25 cellular contexts compared by ENCODE assay signal in the genomic region with DNA sequence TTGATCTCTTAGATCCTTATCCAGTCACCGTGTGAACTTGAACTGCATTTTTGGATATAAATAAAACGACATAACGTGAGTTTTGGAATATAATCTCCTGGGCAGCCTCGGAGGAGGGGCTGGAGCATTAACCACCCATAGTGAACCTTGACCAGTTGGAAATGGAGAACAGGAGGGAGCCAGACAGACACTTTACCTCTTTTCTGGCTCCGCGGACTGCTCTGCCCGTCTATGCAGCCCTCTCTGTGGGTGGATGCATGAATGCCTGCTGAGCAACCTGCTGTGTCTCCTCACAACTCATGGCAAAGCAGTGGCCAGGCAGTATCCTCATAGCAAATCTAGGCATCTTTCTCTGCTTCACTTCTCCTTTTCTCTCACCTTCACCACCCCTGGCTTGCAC. TPM values are rescaled to one million over a fixed set of nuclear protein-coding genes. Genes with fewer than 3 reads are reported as not detected.
DNase-seq lines count a peak whose midpoint lies in the region; ATAC-seq, FAIRE-seq and TF ChIP-seq lines count a peak whose summit lies in the region.
"Had no signal": no experiment of that assay in that cellular context is flagged by ENCODE, and none has a peak within 500 bp of the region (broad histone marks: within the 10 kb centered on the region; RNA-seq: fewer than 3 reads in every experiment).

No MANE protein-coding gene starts in this region.

- H4K20me1 ChIP-seq in H1 (replicated peaks in 1 of 2; ENCODE audit: control insufficient read depth in 1 of 2, insufficient read depth in 2 of 2, low read length in 2 of 2) = no peaks in the 10 kb centered on the region
- H4K20me1 ChIP-seq: BLaER1 treated with 17β-estradiol and CSF1 and Interleukin-3, amounts not matched to agents 10 nM and 100 nM had no signal

- H3K9me3 ChIP-seq in HEK293 (ENCODE audit: control insufficient read depth, insufficient read depth, low read depth, low read length) (no peaks in the 10 kb centered on the region), H1 (ENCODE audit: insufficient read depth in 2 of 2, low read depth in 1 of 2, low read length in 1 of 2) (no peaks in the 10 kb centered on the region), liver (ENCODE audit: control insufficient read depth in 4 of 4, low read length in 3 of 4) (peaks cover 0 to 4% (median 0%) of the 10 kb centered on the region in 4 donors), neuronal stem cell (replicated peaks in 1 of 2; ENCODE audit: control insufficient read depth in 2 of 2, insufficient read depth in 1 of 2, low read depth in 1 of 2, low read length in 2 of 2) (no peaks in the 10 kb centered on the region)
- H3K9me3 ChIP-seq: A549, BE2C, HAP-1 had no signal

- H4K8ac ChIP-seq in H1 (ENCODE audit: extremely low read depth, insufficient read depth, low read length) (no peak overlapping the region), neuronal stem cell (ENCODE audit: low read depth, low read length) (peak overlapping the region; percentile 25)

- no peak overlapping the region for H3K9ac ChIP-seq in H1 (replicated peaks in 1 of 4; ENCODE audit: extremely low read depth in 1 of 4, low read depth in 3 of 4, low read length in 3 of 4)
- no peak overlapping the region for H3K9ac ChIP-seq in liver (ENCODE audit: low read depth in 1 of 2, low read length in 2 of 2)
- H3K9ac ChIP-seq in neuronal stem cell (ENCODE audit: low read depth, low read length, poor library complexity) = no peak overlapping the region
- H3K9ac ChIP-seq: BLaER1 treated with 17β-estradiol and CSF1 and Interleukin-3, amounts not matched to agents 10 nM and 100 nM had no signal

- no peak for TF ChIP-seq EP300 in H1 (IDR thresholded peaks at IDR 0.05; ENCODE audit: borderline replicate concordance in 1 of 2, low read depth in 2 of 2, low read length in 2 of 2)

- H3K27me3 ChIP-seq in H1 (replicated peaks in 1 of 4; ENCODE audit: control insufficient read depth in 3 of 4, extremely low read depth in 1 of 4, insufficient read depth in 3 of 4, low read length in 3 of 4) = no peaks in the 10 kb centered on the region; a peak in 1 of 7 replicates
- H3K27me3 ChIP-seq in liver (ENCODE audit: control insufficient read depth in 4 of 4, insufficient read depth in 4 of 4, low read length in 3 of 4) = no peaks in the 10 kb centered on the region
- H3K27me3 ChIP-seq in neuronal stem cell (ENCODE audit: control insufficient read depth in 3 of 3, insufficient read depth in 3 of 3, low read depth in 1 of 3, low read length in 3 of 3) = no peaks in the 10 kb centered on the region
- H3K27me3 ChIP-seq: BE2C; BLaER1 treated with 17β-estradiol and CSF1 and Interleukin-3, amounts not matched to agents 10 nM and 100 nM had no signal

- H3K79me2 ChIP-seq in H1 (ENCODE audit: control insufficient read depth in 1 of 2, insufficient read depth in 2 of 2, low read length in 2 of 2) = no peaks in the 10 kb centered on the region

- H3K27ac ChIP-seq in HEK293 (ENCODE audit: extremely low read depth, low read depth, low read length) (no peak overlapping the region), H1 (ENCODE audit: low read depth, low read length) (no peak overlapping the region), liver (ENCODE audit: low read depth in 1 of 2, low read length in 2 of 2) (no peak overlapping the region), neuronal stem cell (replicated peaks; ENCODE audit: low read length) (no peak overlapping the region)
- H3K27ac ChIP-seq: A549; BLaER1 treated with 17β-estradiol and CSF1 and Interleukin-3, amounts not matched to agents 10 nM and 100 nM had no signal

- TF ChIP-seq POLR2A in H1 (IDR thresholded peaks at IDR 0.05; ENCODE audit: control extremely low read depth in 1 of 2, low read depth in 2 of 2, low read length in 2 of 2) = no peak

- no peak for FAIRE-seq in H1 (lab: Jason Lieb, UNC)
- FAIRE-seq: A549, D721Med, GM12878, GM19239, H54 had no signal

- H2AFZ ChIP-seq in H1 (ENCODE audit: low read length) (0 out of 2 replicates have a peak overlapping the region, but pooled peaks have one; percentile 37), neuronal stem cell (ENCODE audit: low read length) (peak overlapping the region; percentile 23)
- H2AFZ ChIP-seq: GM23338 had no signal

- H2BK15ac ChIP-seq in H1 (ENCODE audit: low read length) (no peak overlapping the region), neuronal stem cell (ENCODE audit: low read length) (no peak overlapping the region)

- no peaks in the 10 kb centered on the region for H3K36me3 ChIP-seq in HEK293 (ENCODE audit: control insufficient read depth in 2 of 2, insufficient read depth in 1 of 2, low read length in 2 of 2)
- no peaks in the 10 kb centered on the region for H3K36me3 ChIP-seq in H1 (ENCODE audit: control insufficient read depth in 2 of 4, insufficient read depth in 4 of 4, low read length in 3 of 4)
- no peaks in the 10 kb centered on the region for H3K36me3 ChIP-seq in liver (ENCODE audit: control insufficient read depth in 4 of 4, insufficient read depth in 3 of 4, low read depth in 1 of 4, low read length in 3 of 4)
- no peaks in the 10 kb centered on the region for H3K36me3 ChIP-seq in neuronal stem cell (replicated peaks in 1 of 2; ENCODE audit: control insufficient read depth in 2 of 2, insufficient read depth in 2 of 2, low read length in 2 of 2)
- H3K36me3 ChIP-seq: BE2C; BLaER1 treated with 17β-estradiol and CSF1 and Interleukin-3, amounts not matched to agents 10 nM and 100 nM; HAP-1 had no signal

- TF ChIP-seq CTCF in HEK293 (tag by site-specific recombination; IDR thresholded peaks at IDR 0.05) (no peak), H1 (IDR thresholded peaks at IDR 0.05; ENCODE audit: control extremely low read depth in 1 of 3, insufficient read depth in 1 of 3, low read depth in 1 of 3, low read length in 3 of 3) (no peak), liver (IDR thresholded peaks at IDR 0.05; ENCODE audit: low read depth, low read length, missing input control) (no peak)

- H3K23ac ChIP-seq in H1 (ENCODE audit: insufficient read length) = no peak overlapping the region
- H3K23ac ChIP-seq in neuronal stem cell (ENCODE audit: low read depth, low read length, poor library complexity) = no peak overlapping the region

- H2BK5ac ChIP-seq in H1 (ENCODE audit: low read depth, low read length) = no peak overlapping the region
- no peak overlapping the region for H2BK5ac ChIP-seq in neuronal stem cell (ENCODE audit: low read length)

- POLR2A ChIA-PET in HEK293 (lab: Yijun Ruan, JAX) (no interaction called here), H1 (lab: Charles Lee; ENCODE audit: partially characterized antibody) (no interaction called here)

- H2BK12ac ChIP-seq in H1 (ENCODE audit: low read depth, low read length) (no peak overlapping the region), neuronal stem cell (ENCODE audit: low read length) (no peak overlapping the region)

- no peak overlapping the region for H4K5ac ChIP-seq in H1 (ENCODE audit: insufficient read length, low read depth, low read length)

- H3K4me2 ChIP-seq in H1 (ENCODE audit: insufficient read depth in 1 of 2, low read depth in 2 of 2, low read length in 2 of 2) (no peak overlapping the region), neuronal stem cell (ENCODE audit: insufficient read depth, low read length, poor library complexity, severe bottlenecking) (no peak overlapping the region)
- H3K4me2 ChIP-seq: A549; BLaER1 treated with 17β-estradiol and CSF1 and Interleukin-3, amounts not matched to agents 10 nM and 100 nM; GM23338 had no signal

- no peak for DNase-seq in H1 (ENCODE audit: low read depth in 1 of 2, low spot score in 2 of 2)
- no peak for DNase-seq in neuronal stem cell (ENCODE audit: low spot score)
- DNase-seq in NCI-H446 (lab: John Stamatoyannopoulos, UW) = no peak
- DNase-seq in iPS-NIHi7 (ENCODE audit: extremely low spot score) = no peak
- DNase-seq: 8988T; ACHN; AML-193; BE2C; CD4-positive, alpha-beta T cell; CD8-positive, alpha-beta memory T cell; DMS 273 treated with DMSO at 0.1 percent for 48 hours; DMS79; EL; GDM1 had no signal

- no peak overlapping the region for H3K56ac ChIP-seq in H1 (replicated peaks; ENCODE audit: insufficient read length, low read depth, low read length)

- no peak overlapping the region for H2BK20ac ChIP-seq in H1 (ENCODE audit: low read length)

- CTCF ChIA-PET in HEK293 (lab: Yijun Ruan, JAX) (no interaction called here), H1 (lab: Charles Lee; ENCODE audit: partially characterized antibody) (interaction anchor here (0.9 kb wide), 1 partner anchor 32 kb away, joined by 3 read pairs; no protein-coding TSS in a partner anchor)

- no peak overlapping the region for H3K4me3 ChIP-seq in HEK293 (ENCODE audit: low read depth, low read length)
- H3K4me3 ChIP-seq in H1 (ENCODE audit: extremely low read depth in 1 of 4, insufficient read depth in 2 of 4, low read depth in 3 of 4, low read length in 4 of 4) = no peak overlapping the region
- no peak overlapping the region for H3K4me3 ChIP-seq in liver (ENCODE audit: low read depth in 1 of 3, low read length in 3 of 3)
- H3K4me3 ChIP-seq in neuronal stem cell (ENCODE audit: low read length in 2 of 2) = no peak overlapping the region
- H3K4me3 ChIP-seq: A549; BLaER1 treated with 17β-estradiol and CSF1 and Interleukin-3, amounts not matched to agents 10 nM and 100 nM; GM12878; GM23338; HAP-1 had no signal

- H4K91ac ChIP-seq in H1 (replicated peaks; ENCODE audit: insufficient read length, low read length) = no peak overlapping the region
- H4K91ac ChIP-seq in neuronal stem cell (ENCODE audit: low read depth, low read length, poor library complexity) = no peak overlapping the region

- no peaks in the 10 kb centered on the region for H3K23me2 ChIP-seq in H1 (ENCODE audit: low read depth, low read length)

- H3K4ac ChIP-seq in H1 (replicated peaks; ENCODE audit: insufficient read length, low read depth, low read length) = no peak overlapping the region
- no peak overlapping the region for H3K4ac ChIP-seq in neuronal stem cell (ENCODE audit: low read length)

- H3K4me1 ChIP-seq in HEK293 (ENCODE audit: control insufficient read depth, insufficient read depth, low read length) = no peaks in the 10 kb centered on the region
- no peaks in the 10 kb centered on the region for H3K4me1 ChIP-seq in H1 (replicated peaks in 1 of 4; ENCODE audit: control insufficient read depth in 3 of 4, insufficient read depth in 4 of 4, low read length in 3 of 4)
- H3K4me1 ChIP-seq in liver (ENCODE audit: control insufficient read depth in 4 of 4, insufficient read depth in 4 of 4, low read length in 3 of 4) = peaks cover 0 to 18% (median 9%) of the 10 kb centered on the region in 4 donors
- no peaks in the 10 kb centered on the region for H3K4me1 ChIP-seq in neuronal stem cell (ENCODE audit: control insufficient read depth in 2 of 2, insufficient read depth in 1 of 2, low read depth in 1 of 2, low read length in 2 of 2)
- H3K4me1 ChIP-seq: A549, BE2C, HAP-1 had no signal

- no peak overlapping the region for H3K18ac ChIP-seq in H1 (ENCODE audit: extremely low read depth, low read length)
- no peak overlapping the region for H3K18ac ChIP-seq in neuronal stem cell (ENCODE audit: low read length)

- TF ChIP-seq RAD21 in H1 (IDR thresholded peaks at IDR 0.05 in 1 of 2, conservative IDR thresholded peaks at IDR 0.05 in 1 of 2; ENCODE audit: low read depth in 2 of 2, low read length in 2 of 2) = no peak
- TF ChIP-seq RAD21 in liver (IDR thresholded peaks at IDR 0.05) = no peak

- ATAC-seq in HG03521 (IDR thresholded peaks at IDR 0.05; ENCODE audit: unreplicated experiment) = no peak
- ATAC-seq: A549, GM12878, GM23338 had no signal

- H2AK5ac ChIP-seq in H1 (ENCODE audit: low read depth, low read length) = no peak overlapping the region; the same call in 1 of the 2 replicates
- no peak overlapping the region for H2AK5ac ChIP-seq in neuronal stem cell (ENCODE audit: low read depth, low read length)

- 74% methylated on average over 7 of the region's 7 CpGs; no CpG with 5 or more reads in 1 of the 2 experiments for WGBS in H1 (ENCODE audit: extremely low coverage in 1 of 2, insufficient coverage in 1 of 2, insufficient read length in 1 of 2, insufficient replicate concordance in 2 of 2, low coverage in 1 of 2, low lambda C conversion rate in 2 of 2, missing lambda C conversion rate in 1 of 2), 2 experiments
- WGBS in liver = 42% methylated on average over 7 of the region's 7 CpGs
- no CpG with 5 or more reads among the region's 7 CpGs for WGBS in neuronal stem cell (ENCODE audit: extremely low coverage in 2 of 2, insufficient read length in 2 of 2, insufficient replicate concordance in 1 of 2), 2 donors

- no peak overlapping the region for H2BK120ac ChIP-seq in H1 (replicated peaks; ENCODE audit: low read depth, low read length)
- H2BK120ac ChIP-seq in neuronal stem cell (ENCODE audit: low read depth, low read length) = no peak overlapping the region

- H3K14ac ChIP-seq in H1 (ENCODE audit: insufficient read length) = no peak overlapping the region
- H3K14ac ChIP-seq in neuronal stem cell (ENCODE audit: low read length) = no peak overlapping the region

- H3K79me1 ChIP-seq in H1 (ENCODE audit: low read depth, low read length) (no peaks in the 10 kb centered on the region), neuronal stem cell (ENCODE audit: low read depth, low read length) (no peaks in the 10 kb centered on the region)

RNA-seq across cellular contexts. Expression of gene COG3, which starts 10.5 kb away (rescaled TPM):
- total RNA-seq in H1 (2021; fragmentation: NEBNext Ultra II Directional; extraction: Animal tissue kit (Norgen Biotek cat#: 25700)) = 12.7 and 15.0 TPM in 2 replicates
- polyA plus RNA-seq in H1 (2011; rRNA removed) (8.6 and 13.5 TPM in 2 replicates), liver (10 to 100 TPM; 31.6 to 44.8 TPM)
- polyA plus RNA-seq in H1 (2011; cell fraction: cytosol; rRNA removed) = 12.0 TPM
- 17.6 TPM for polyA plus RNA-seq in H1 (2011; cell fraction: nucleus; rRNA removed)
- polyA plus RNA-seq in H1 (2012, experiment 1 of 2) = 10.2 to 12.7 TPM (median 11.0 TPM) in 4 replicates
- 1.5 TPM for polyA plus RNA-seq in H1 (2012, experiment 2 of 2)
- 10.3 TPM for polyA plus RNA-seq in H1 (2013, experiment 1 of 2)
- polyA plus RNA-seq in H1 (2013, experiment 2 of 2) = 9.8 TPM
- polyA minus RNA-seq in H1 (2011; rRNA and poly(A)+ RNA removed) = 13.6 and 22.3 TPM in 2 replicates
- 8.7 TPM for polyA minus RNA-seq in H1 (2011; cell fraction: cytosol; rRNA and poly(A)+ RNA removed)
- polyA minus RNA-seq in H1 (2011; cell fraction: nucleus; rRNA and poly(A)+ RNA removed) = 53.1 TPM
- 100 to 1,000 TPM in 1 of 2 donors, 10 to 100 TPM in 1; 22.8 to 113 TPM for total RNA-seq in liver
- 11.3 TPM for polyA plus RNA-seq in neuronal stem cell (2013, experiment 1 of 2)
- polyA plus RNA-seq in neuronal stem cell (2013, experiment 2 of 2) = 9.8 TPM

RNA-seq across cellular contexts. Expression of gene SLC25A30, which starts 36.0 kb away (rescaled TPM):
- total RNA-seq in H1 (2021; fragmentation: NEBNext Ultra II Directional; extraction: Animal tissue kit (Norgen Biotek cat#: 25700)) = 7.4 and 8.7 TPM in 2 replicates
- polyA plus RNA-seq in H1 (2011; rRNA removed) (2.1 and 2.5 TPM in 2 replicates), liver (10 to 100 TPM in 1 of 2 donors, 1 to 10 TPM in 1; 5.4 to 23.8 TPM)
- 2.7 TPM for polyA plus RNA-seq in H1 (2011; cell fraction: cytosol; rRNA removed)
- polyA plus RNA-seq in H1 (2011; cell fraction: nucleus; rRNA removed) = 1.4 TPM
- 4.1 to 6.2 TPM (median 5.0 TPM) in 4 replicates for polyA plus RNA-seq in H1 (2012, experiment 1 of 2)
- 0.37 TPM for polyA plus RNA-seq in H1 (2012, experiment 2 of 2)
- 6.0 TPM for polyA plus RNA-seq in H1 (2013, experiment 1 of 2)
- polyA plus RNA-seq in H1 (2013, experiment 2 of 2) = 5.6 TPM
- polyA minus RNA-seq in H1 (2011; rRNA and poly(A)+ RNA removed) = 14.0 and 14.9 TPM in 2 replicates
- 7.4 TPM for polyA minus RNA-seq in H1 (2011; cell fraction: cytosol; rRNA and poly(A)+ RNA removed)
- polyA minus RNA-seq in H1 (2011; cell fraction: nucleus; rRNA and poly(A)+ RNA removed) = 4.7 TPM
- 10 to 100 TPM; 11.7 to 59.2 TPM for total RNA-seq in liver
- 8.0 TPM for polyA plus RNA-seq in neuronal stem cell (2013, experiment 1 of 2)
- 9.0 TPM for polyA plus RNA-seq in neuronal stem cell (2013, experiment 2 of 2)
